ENCODE assay signal across 20 cellular contexts in the genomic region with DNA sequence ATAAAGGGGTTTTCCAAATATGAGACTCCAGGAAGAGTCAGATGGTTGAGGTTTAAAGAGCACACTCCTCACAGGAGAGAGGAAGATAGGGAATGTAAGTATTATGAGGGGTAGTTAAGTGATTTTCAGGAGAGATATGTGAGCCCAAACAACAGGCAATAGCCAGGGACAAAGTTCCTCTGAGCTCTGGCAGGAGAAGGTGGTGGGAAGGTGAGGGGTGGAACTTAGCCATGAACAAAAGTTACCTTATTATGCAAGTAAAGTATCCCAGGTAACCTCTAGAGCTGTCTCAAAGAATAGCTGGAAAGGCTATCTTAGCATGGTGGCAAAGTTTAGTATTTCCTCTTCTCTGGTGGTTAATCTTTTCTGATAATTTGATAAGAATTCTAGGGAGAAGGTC.
DNase-seq lines count a peak whose midpoint lies in the region; ATAC-seq, FAIRE-seq and TF ChIP-seq lines count a peak whose summit lies in the region.
"Had no signal": no experiment of that assay in that cellular context is flagged by ENCODE, and none has a peak within 500 bp of the region (broad histone marks: within the 10 kb centered on the region; RNA-seq: fewer than 3 reads in every experiment).

No MANE protein-coding gene starts in this region.

- H3K79me1 ChIP-seq in H1 (ENCODE audit: low read depth, low read length), result no peaks in the 10 kb centered on the region

- H3K9ac ChIP-seq in H1 (replicated peaks in 1 of 4; ENCODE audit: extremely low read depth in 1 of 4, low read depth in 3 of 4, low read length in 3 of 4), result no peak overlapping the region
- H3K9ac ChIP-seq: BLaER1 treated with 17β-estradiol and CSF1 and Interleukin-3, amounts not matched to agents 10 nM and 100 nM; KMS-11 had no signal

- H2AK5ac ChIP-seq in H1 (ENCODE audit: low read depth, low read length), result no peak overlapping the region

- H3K27me3 ChIP-seq in Caco-2 (replicated peaks; ENCODE audit: control insufficient read depth, insufficient read depth, low read length) (no peaks in the 10 kb centered on the region), H1 (replicated peaks in 1 of 4; ENCODE audit: control insufficient read depth in 3 of 4, extremely low read depth in 1 of 4, insufficient read depth in 3 of 4, low read length in 3 of 4) (no peaks in the 10 kb centered on the region)
- H3K27me3 ChIP-seq: BLaER1 treated with 17β-estradiol and CSF1 and Interleukin-3, amounts not matched to agents 10 nM and 100 nM had no signal

- TF ChIP-seq EP300 in H1 (IDR thresholded peaks at IDR 0.05; ENCODE audit: borderline replicate concordance in 1 of 2, low read depth in 2 of 2, low read length in 2 of 2), result no peak

- no peak overlapping the region for H4K8ac ChIP-seq in H1 (ENCODE audit: extremely low read depth, insufficient read depth, low read length)

- CTCF ChIA-PET in Caco-2 (lab: Charles Lee), result no interaction called here
- CTCF ChIA-PET in HEK293 (lab: Yijun Ruan, JAX), result no interaction called here
- CTCF ChIA-PET in H1 (lab: Charles Lee; ENCODE audit: partially characterized antibody), result no interaction called here

- no peak overlapping the region for H3K27ac ChIP-seq in HEK293 (ENCODE audit: extremely low read depth, low read depth, low read length)
- H3K27ac ChIP-seq in H1 (ENCODE audit: low read depth, low read length), result no peak overlapping the region
- H3K27ac ChIP-seq: BLaER1 treated with 17β-estradiol and CSF1 and Interleukin-3, amounts not matched to agents 10 nM and 100 nM; KMS-11 had no signal

- H2BK5ac ChIP-seq in H1 (ENCODE audit: low read depth, low read length), result no peak overlapping the region; the same call in 1 of the 2 replicates

- no peaks in the 10 kb centered on the region for H3K23me2 ChIP-seq in H1 (ENCODE audit: low read depth, low read length)

- in situ Hi-C loops in ACHN (cut with HindIII; ENCODE audit: low pct_ligation_motif_present, low pct_unique_long_range_greater_than_20kb, low sequenced_read_pairs), result no loop called here

- TF ChIP-seq RAD21 in H1 (IDR thresholded peaks at IDR 0.05 in 1 of 2, conservative IDR thresholded peaks at IDR 0.05 in 1 of 2; ENCODE audit: low read depth in 2 of 2, low read length in 2 of 2), result no peak

- no peak overlapping the region for H3K56ac ChIP-seq in H1 (replicated peaks; ENCODE audit: insufficient read length, low read depth, low read length)

- peak overlapping the region; percentile 27 for H3K4me3 Mint-ChIP-seq in Caco-2 (ENCODE audit: unreplicated experiment)
- H3K4me3 Mint-ChIP-seq: B cell; CD8-positive, alpha-beta T cell had no signal

- no peak overlapping the region for H3K18ac ChIP-seq in H1 (ENCODE audit: extremely low read depth, low read length)

- ATAC-seq in GM21737 (IDR thresholded peaks at IDR 0.05; ENCODE audit: unreplicated experiment) (no peak), left colon (no peak)
- ATAC-seq: CD8-positive, alpha-beta T cell; GM12878 had no signal

- no peaks in the 10 kb centered on the region for H3K9me3 ChIP-seq in Caco-2
- no peaks in the 10 kb centered on the region for H3K9me3 ChIP-seq in HEK293 (ENCODE audit: control insufficient read depth, insufficient read depth, low read depth, low read length)
- H3K9me3 ChIP-seq in H1 (ENCODE audit: insufficient read depth in 2 of 2, low read depth in 1 of 2, low read length in 1 of 2), result no peaks in the 10 kb centered on the region
- H3K9me3 ChIP-seq: BLaER1 treated with 17β-estradiol and CSF1 and Interleukin-3, amounts not matched to agents 10 nM and 100 nM; HAP-1 had no signal

- H3K27me3 Mint-ChIP-seq in Caco-2 (ENCODE audit: insufficient read depth, unreplicated experiment), result no peaks in the 10 kb centered on the region
- H3K27me3 Mint-ChIP-seq: B cell had no signal

- TF ChIP-seq CTCF in Caco-2 (IDR thresholded peaks at IDR 0.05; ENCODE audit: insufficient read depth in 1 of 2, low read depth in 1 of 2, low read length in 1 of 2, severe bottlenecking in 1 of 2, unreplicated experiment in 1 of 2) (no peak), HEK293 (tag by site-specific recombination; IDR thresholded peaks at IDR 0.05) (no peak), H1 (IDR thresholded peaks at IDR 0.05; ENCODE audit: control extremely low read depth in 1 of 3, insufficient read depth in 1 of 3, low read depth in 1 of 3, low read length in 3 of 3) (no peak)

- H3K9me3 Mint-ChIP-seq in Caco-2 (ENCODE audit: unreplicated experiment), result no peaks in the 10 kb centered on the region

- H3K4me2 ChIP-seq in H1 (ENCODE audit: insufficient read depth in 1 of 2, low read depth in 2 of 2, low read length in 2 of 2), result no peak overlapping the region
- H3K4me2 ChIP-seq: BLaER1 treated with 17β-estradiol and CSF1 and Interleukin-3, amounts not matched to agents 10 nM and 100 nM; KMS-11 had no signal

- DNase-seq in Caco-2 (peak in 1 of 2 experiments; percentile 0), OCI-M1 (lab: John Stamatoyannopoulos, UW) (peak; percentile 98), H1 (ENCODE audit: low read depth in 1 of 2, low spot score in 2 of 2) (no peak), SKM-1 treated with dmso at 0.1 percent for 144 hours (lab: John Stamatoyannopoulos, UW; ENCODE audit: unreplicated experiment) (no peak), left colon (no peak), ACHN (no peak)
- DNase-seq: 8988T; CD8-positive, alpha-beta T cell; DMS 273 treated with DMSO at 0.1 percent for 48 hours; DMS53; DND-41; EL; GOT3 had no signal

- H3K4ac ChIP-seq in H1 (replicated peaks; ENCODE audit: insufficient read length, low read depth, low read length), result no peak overlapping the region

- no peak overlapping the region for H2BK12ac ChIP-seq in H1 (ENCODE audit: low read depth, low read length)

- H3K4me1 Mint-ChIP-seq in Caco-2 (ENCODE audit: low read depth, unreplicated experiment), result no peaks in the 10 kb centered on the region
- H3K4me1 Mint-ChIP-seq: B cell had no signal

- no peak overlapping the region for H4K5ac ChIP-seq in H1 (ENCODE audit: insufficient read length, low read depth, low read length)

- H3K23ac ChIP-seq in H1 (ENCODE audit: insufficient read length), result no peak overlapping the region

- H3K27ac Mint-ChIP-seq in Caco-2 (ENCODE audit: unreplicated experiment), result no peak overlapping the region
- H3K27ac Mint-ChIP-seq: B cell; CD8-positive, alpha-beta T cell had no signal

- TF ChIP-seq POLR2A in H1 (IDR thresholded peaks at IDR 0.05; ENCODE audit: control extremely low read depth in 1 of 2, low read depth in 2 of 2, low read length in 2 of 2), result no peak

- no peak overlapping the region for H2BK20ac ChIP-seq in H1 (ENCODE audit: low read length)

- no peaks in the 10 kb centered on the region for H3K79me2 ChIP-seq in H1 (ENCODE audit: control insufficient read depth in 1 of 2, insufficient read depth in 2 of 2, low read length in 2 of 2)

- H2AFZ ChIP-seq in H1 (ENCODE audit: low read length), result peak overlapping the region; percentile 91

- H3K36me3 ChIP-seq in Caco-2 (ENCODE audit: control insufficient read depth, insufficient read depth, low read length), result no peaks in the 10 kb centered on the region
- no peaks in the 10 kb centered on the region for H3K36me3 ChIP-seq in HEK293 (ENCODE audit: control insufficient read depth in 2 of 2, insufficient read depth in 1 of 2, low read length in 2 of 2)
- H3K36me3 ChIP-seq in H1 (ENCODE audit: control insufficient read depth in 2 of 4, insufficient read depth in 4 of 4, low read length in 3 of 4), result no peaks in the 10 kb centered on the region
- H3K36me3 ChIP-seq: BLaER1 treated with 17β-estradiol and CSF1 and Interleukin-3, amounts not matched to agents 10 nM and 100 nM; HAP-1 had no signal

- no peaks in the 10 kb centered on the region for H4K20me1 ChIP-seq in H1 (replicated peaks in 1 of 2; ENCODE audit: control insufficient read depth in 1 of 2, insufficient read depth in 2 of 2, low read length in 2 of 2)
- H4K20me1 ChIP-seq: BLaER1 treated with 17β-estradiol and CSF1 and Interleukin-3, amounts not matched to agents 10 nM and 100 nM had no signal

- peak overlapping the region; percentile 16; the same call in 1 of the 2 replicates for H2BK15ac ChIP-seq in H1 (ENCODE audit: low read length)

- H3K14ac ChIP-seq in H1 (ENCODE audit: insufficient read length), result no peak overlapping the region

- no peaks in the 10 kb centered on the region for H3K4me1 ChIP-seq in Caco-2
- H3K4me1 ChIP-seq in HEK293 (ENCODE audit: control insufficient read depth, insufficient read depth, low read length), result no peaks in the 10 kb centered on the region
- H3K4me1 ChIP-seq in H1 (replicated peaks in 1 of 4; ENCODE audit: control insufficient read depth in 3 of 4, insufficient read depth in 4 of 4, low read length in 3 of 4), result no peaks in the 10 kb centered on the region; a peak in 1 of 7 replicates
- H3K4me1 ChIP-seq: BLaER1 treated with 17β-estradiol and CSF1 and Interleukin-3, amounts not matched to agents 10 nM and 100 nM; HAP-1 had no signal

- H3K36me3 Mint-ChIP-seq in Caco-2 (ENCODE audit: insufficient read depth, unreplicated experiment), result no peaks in the 10 kb centered on the region
- H3K36me3 Mint-ChIP-seq: CD8-positive, alpha-beta T cell had no signal

- H3K4me3 ChIP-seq in Caco-2 (ENCODE audit: low read depth, low read length), result no peak overlapping the region
- no peak overlapping the region for H3K4me3 ChIP-seq in HEK293 (ENCODE audit: low read depth, low read length)
- H3K4me3 ChIP-seq in H1 (ENCODE audit: extremely low read depth in 1 of 4, insufficient read depth in 2 of 4, low read depth in 3 of 4, low read length in 4 of 4), result no peak overlapping the region
- H3K4me3 ChIP-seq: BLaER1 treated with 17β-estradiol and CSF1 and Interleukin-3, amounts not matched to agents 10 nM and 100 nM; GM12878; HAP-1 had no signal

- POLR2A ChIA-PET in Caco-2 (lab: Charles Lee) (no interaction called here), HEK293 (lab: Yijun Ruan, JAX) (no interaction called here), H1 (lab: Charles Lee; ENCODE audit: partially characterized antibody) (no interaction called here)

- H4K91ac ChIP-seq in H1 (replicated peaks; ENCODE audit: insufficient read length, low read length), result no peak overlapping the region

- intact Hi-C loops in Caco-2 (cut with micrococcal nuclease; ENCODE audit: unreplicated experiment) (no loop called here), left colon (cut with DNase I, micrococcal nuclease) (no loop called here)

- no peak for FAIRE-seq in H1 (lab: Jason Lieb, UNC)
- FAIRE-seq: GM12878 had no signal

- BruUV-seq in Caco-2 (replicated peaks; lab: Mats Ljungman, UMichigan), result no TSS peak

- no peak overlapping the region for H2BK120ac ChIP-seq in H1 (replicated peaks; ENCODE audit: low read depth, low read length)

TF ChIP-seq in HEK293, 187 proteins besides CTCF, POLR2A, EP300 and RAD21:
- TF ChIP-seq OSR2 (tag by site-specific recombination; IDR thresholded peaks at IDR 0.05), result no peak
- TF ChIP-seq ZBTB17 (tag by site-specific recombination; IDR thresholded peaks at IDR 0.05), result peak; percentile 43; the same call in 1 of the 2 replicates

TF ChIP-seq in H1, 55 proteins besides CTCF, POLR2A, EP300 and RAD21:
- TF ChIP-seq CBX8 (IDR thresholded peaks at IDR 0.05; ENCODE audit: borderline replicate concordance, low read depth, low read length), result no peak
- no peak for TF ChIP-seq YY1 (IDR thresholded peaks at IDR 0.05; ENCODE audit: low read depth, low read length)
- no peak for TF ChIP-seq KDM5A (IDR thresholded peaks at IDR 0.05; ENCODE audit: low read length)
